In the genomic region with DNA sequence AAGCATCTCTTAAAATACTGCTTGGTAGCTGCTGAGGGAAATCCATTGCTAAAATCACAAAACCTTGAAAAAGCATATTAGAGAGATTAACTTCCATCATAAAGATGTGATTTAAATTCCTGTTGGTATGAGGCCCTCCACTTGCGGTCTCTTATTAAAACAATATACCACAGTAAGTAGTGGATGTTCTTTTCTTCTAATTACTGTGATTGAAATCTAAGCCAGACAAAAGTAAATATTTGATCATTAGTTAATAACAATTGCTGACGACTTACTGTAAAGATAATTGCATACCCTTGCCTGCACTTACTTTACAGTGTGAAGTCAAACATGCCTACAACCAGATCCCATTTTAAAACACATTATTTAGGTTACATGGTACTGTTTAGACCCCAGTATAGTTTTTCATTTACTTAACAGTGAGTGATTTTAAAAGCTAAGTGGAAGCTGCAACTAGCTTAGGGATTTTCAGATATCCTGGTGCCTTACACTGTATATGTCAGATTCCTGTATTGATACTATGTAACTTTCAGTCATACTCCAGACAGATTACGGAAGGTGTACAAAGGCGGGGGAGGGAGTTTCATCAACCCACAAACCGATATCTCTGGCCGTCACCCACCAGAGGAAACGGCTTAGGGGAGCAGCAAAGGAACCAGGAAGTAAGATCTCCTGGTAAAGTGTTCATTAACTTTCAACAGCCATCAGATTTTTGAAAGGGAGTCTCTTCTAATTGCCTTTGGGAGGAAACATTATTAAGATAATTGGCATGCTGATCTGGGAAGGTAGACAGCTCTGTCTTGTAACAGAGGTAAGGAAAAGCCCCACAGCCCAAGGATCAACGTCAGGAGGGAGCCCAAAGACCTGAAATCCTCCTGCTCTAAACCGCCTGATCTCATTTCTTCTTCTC, we compare ENCODE assay signal across 1 cellular context.
A peak's percentile ranks its signal among the peaks of the same experiment; 100 is the strongest.
TF ChIP-seq lines count a peak whose summit lies in the region.

No MANE protein-coding gene starts in this region.

TF ChIP-seq in HEK293, 187 proteins besides CTCF, POLR2A, EP300 and RAD21 (continued from another document and continues in another):
- TF ChIP-seq, protein P1, sequence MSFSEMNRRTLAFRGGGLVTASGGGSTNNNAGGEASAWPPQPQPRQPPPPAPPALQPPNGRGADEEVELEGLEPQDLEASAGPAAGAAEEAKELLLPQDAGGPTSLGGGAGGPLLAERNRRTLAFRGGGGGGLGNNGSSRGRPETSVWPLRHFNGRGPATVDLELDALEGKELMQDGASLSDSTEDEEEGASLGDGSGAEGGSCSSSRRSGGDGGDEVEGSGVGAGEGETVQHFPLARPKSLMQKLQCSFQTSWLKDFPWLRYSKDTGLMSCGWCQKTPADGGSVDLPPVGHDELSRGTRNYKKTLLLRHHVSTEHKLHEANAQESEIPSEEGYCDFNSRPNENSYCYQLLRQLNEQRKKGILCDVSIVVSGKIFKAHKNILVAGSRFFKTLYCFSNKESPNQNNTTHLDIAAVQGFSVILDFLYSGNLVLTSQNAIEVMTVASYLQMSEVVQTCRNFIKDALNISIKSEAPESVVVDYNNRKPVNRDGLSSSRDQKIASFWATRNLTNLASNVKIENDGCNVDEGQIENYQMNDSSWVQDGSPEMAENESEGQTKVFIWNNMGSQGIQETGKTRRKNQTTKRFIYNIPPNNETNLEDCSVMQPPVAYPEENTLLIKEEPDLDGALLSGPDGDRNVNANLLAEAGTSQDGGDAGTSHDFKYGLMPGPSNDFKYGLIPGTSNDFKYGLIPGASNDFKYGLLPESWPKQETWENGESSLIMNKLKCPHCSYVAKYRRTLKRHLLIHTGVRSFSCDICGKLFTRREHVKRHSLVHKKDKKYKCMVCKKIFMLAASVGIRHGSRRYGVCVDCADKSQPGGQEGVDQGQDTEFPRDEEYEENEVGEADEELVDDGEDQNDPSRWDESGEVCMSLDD (tag by site-specific recombination; IDR thresholded peaks at IDR 0.05): no peak
- TF ChIP-seq ZXDB (tag by site-specific recombination; IDR thresholded peaks at IDR 0.05) (peak; percentile 71), BCL11A (tag by site-specific recombination; IDR thresholded peaks at IDR 0.05; ENCODE audit: low read depth) (peak; percentile 83), ZNF394 (tag by site-specific recombination; IDR thresholded peaks at IDR 0.05; ENCODE audit: borderline replicate concordance) (no peak), ZNF791 (tag by site-specific recombination; IDR thresholded peaks at IDR 0.05) (no peak), ZNF19 (tag by site-specific recombination; IDR thresholded peaks at IDR 0.05; ENCODE audit: low read depth) (no peak), ZNF701 (tag by site-specific recombination; IDR thresholded peaks at IDR 0.05) (no peak), ZNF768 (tag by site-specific recombination; IDR thresholded peaks at IDR 0.05) (no peak), GFI1B (tag by site-specific recombination; IDR thresholded peaks at IDR 0.05) (peak; percentile 99), ZNF16 (tag by site-specific recombination; IDR thresholded peaks at IDR 0.05; ENCODE audit: low read depth) (no peak), ZNF10 (tag by site-specific recombination; IDR thresholded peaks at IDR 0.05) (peak; percentile 45; the same call in 1 of the 2 replicates), ZNF624 (tag by site-specific recombination; IDR thresholded peaks at IDR 0.05) (no peak), ZNF112 (tag by site-specific recombination; IDR thresholded peaks at IDR 0.05) (no peak), ZNF544 (tag by site-specific recombination; IDR thresholded peaks at IDR 0.05) (no peak), SP7 (tag by site-specific recombination; IDR thresholded peaks at IDR 0.05) (peak; percentile 75), KLF8 (tag by site-specific recombination; IDR thresholded peaks at IDR 0.05) (no peak), ZNF843 (tag by site-specific recombination; IDR thresholded peaks at IDR 0.05) (peak; percentile 53; the same call in 1 of the 2 replicates), ZNF335 (tag by site-specific recombination; conservative IDR thresholded peaks at IDR 0.05) (peak; percentile 65), ZNF423 (tag by site-specific recombination; IDR thresholded peaks at IDR 0.05) (no peak), ZNF473 (tag by site-specific recombination; IDR thresholded peaks at IDR 0.05) (no peak), ZNF707 (tag by site-specific recombination; IDR thresholded peaks at IDR 0.05) (no peak), ZNF660 (tag by site-specific recombination; IDR thresholded peaks at IDR 0.05) (no peak), OSR2 (tag by site-specific recombination; IDR thresholded peaks at IDR 0.05) (peak; percentile 91), ZNF24 (tag by site-specific recombination; IDR thresholded peaks at IDR 0.05) (0 out of 2 replicates have a peak, but pooled peaks have one; percentile 39), GLI2 (tag by site-specific recombination; IDR thresholded peaks at IDR 0.05; ENCODE audit: borderline replicate concordance, low read depth) (peak; percentile 84), ZNF366 (tag by site-specific recombination; conservative IDR thresholded peaks at IDR 0.05) (peak; percentile 82), ZEB2 (tag by site-specific recombination; IDR thresholded peaks at IDR 0.05) (0 out of 2 replicates have a peak, but pooled peaks have one; percentile 22), EGR2 (tag by site-specific recombination; IDR thresholded peaks at IDR 0.05; ENCODE audit: low read depth) (peak; percentile 69), IKZF3 (tag by site-specific recombination; IDR thresholded peaks at IDR 0.05) (peak; percentile 64), GLIS1 (tag by site-specific recombination; IDR thresholded peaks at IDR 0.05) (peak; percentile 51), ZNF140 (tag by site-specific recombination; IDR thresholded peaks at IDR 0.05) (no peak), YY2 (tag by site-specific recombination; IDR thresholded peaks at IDR 0.05) (no peak), ZNF133 (tag by site-specific recombination; IDR thresholded peaks at IDR 0.05) (no peak), ZNF121 (tag by site-specific recombination; IDR thresholded peaks at IDR 0.05) (no peak)
- TF ChIP-seq, protein P2, sequence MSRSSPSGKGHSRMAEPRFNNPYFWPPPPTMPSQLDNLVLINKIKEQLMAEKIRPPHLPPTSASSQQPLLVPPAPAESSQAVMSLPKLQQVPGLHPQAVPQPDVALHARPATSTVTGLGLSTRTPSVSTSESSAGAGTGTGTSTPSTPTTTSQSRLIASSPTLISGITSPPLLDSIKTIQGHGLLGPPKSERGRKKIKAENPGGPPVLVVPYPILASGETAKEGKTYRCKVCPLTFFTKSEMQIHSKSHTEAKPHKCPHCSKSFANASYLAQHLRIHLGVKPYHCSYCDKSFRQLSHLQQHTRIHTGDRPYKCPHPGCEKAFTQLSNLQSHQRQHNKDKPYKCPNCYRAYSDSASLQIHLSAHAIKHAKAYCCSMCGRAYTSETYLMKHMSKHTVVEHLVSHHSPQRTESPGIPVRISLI (tag by site-specific recombination; IDR thresholded peaks at IDR 0.05): peak; percentile 58; the same call in 1 of the 2 replicates
- TF ChIP-seq, protein P3, sequence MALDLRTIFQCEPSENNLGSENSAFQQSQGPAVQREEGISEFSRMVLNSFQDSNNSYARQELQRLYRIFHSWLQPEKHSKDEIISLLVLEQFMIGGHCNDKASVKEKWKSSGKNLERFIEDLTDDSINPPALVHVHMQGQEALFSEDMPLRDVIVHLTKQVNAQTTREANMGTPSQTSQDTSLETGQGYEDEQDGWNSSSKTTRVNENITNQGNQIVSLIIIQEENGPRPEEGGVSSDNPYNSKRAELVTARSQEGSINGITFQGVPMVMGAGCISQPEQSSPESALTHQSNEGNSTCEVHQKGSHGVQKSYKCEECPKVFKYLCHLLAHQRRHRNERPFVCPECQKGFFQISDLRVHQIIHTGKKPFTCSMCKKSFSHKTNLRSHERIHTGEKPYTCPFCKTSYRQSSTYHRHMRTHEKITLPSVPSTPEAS (tag by site-specific recombination; IDR thresholded peaks at IDR 0.05): no peak
- TF ChIP-seq, protein P4, sequence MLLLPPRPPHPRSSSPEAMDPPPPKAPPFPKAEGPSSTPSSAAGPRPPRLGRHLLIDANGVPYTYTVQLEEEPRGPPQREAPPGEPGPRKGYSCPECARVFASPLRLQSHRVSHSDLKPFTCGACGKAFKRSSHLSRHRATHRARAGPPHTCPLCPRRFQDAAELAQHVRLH (tag by site-specific recombination; IDR thresholded peaks at IDR 0.05): 0 out of 2 replicates have a peak, but pooled peaks have one; percentile 18
- TF ChIP-seq, protein P5, sequence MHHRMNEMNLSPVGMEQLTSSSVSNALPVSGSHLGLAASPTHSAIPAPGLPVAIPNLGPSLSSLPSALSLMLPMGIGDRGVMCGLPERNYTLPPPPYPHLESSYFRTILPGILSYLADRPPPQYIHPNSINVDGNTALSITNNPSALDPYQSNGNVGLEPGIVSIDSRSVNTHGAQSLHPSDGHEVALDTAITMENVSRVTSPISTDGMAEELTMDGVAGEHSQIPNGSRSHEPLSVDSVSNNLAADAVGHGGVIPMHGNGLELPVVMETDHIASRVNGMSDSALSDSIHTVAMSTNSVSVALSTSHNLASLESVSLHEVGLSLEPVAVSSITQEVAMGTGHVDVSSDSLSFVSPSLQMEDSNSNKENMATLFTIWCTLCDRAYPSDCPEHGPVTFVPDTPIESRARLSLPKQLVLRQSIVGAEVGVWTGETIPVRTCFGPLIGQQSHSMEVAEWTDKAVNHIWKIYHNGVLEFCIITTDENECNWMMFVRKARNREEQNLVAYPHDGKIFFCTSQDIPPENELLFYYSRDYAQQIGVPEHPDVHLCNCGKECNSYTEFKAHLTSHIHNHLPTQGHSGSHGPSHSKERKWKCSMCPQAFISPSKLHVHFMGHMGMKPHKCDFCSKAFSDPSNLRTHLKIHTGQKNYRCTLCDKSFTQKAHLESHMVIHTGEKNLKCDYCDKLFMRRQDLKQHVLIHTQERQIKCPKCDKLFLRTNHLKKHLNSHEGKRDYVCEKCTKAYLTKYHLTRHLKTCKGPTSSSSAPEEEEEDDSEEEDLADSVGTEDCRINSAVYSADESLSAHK (tag by site-specific recombination; IDR thresholded peaks at IDR 0.05): peak; percentile 12; the same call in 1 of the 2 replicates
- TF ChIP-seq, protein P6, sequence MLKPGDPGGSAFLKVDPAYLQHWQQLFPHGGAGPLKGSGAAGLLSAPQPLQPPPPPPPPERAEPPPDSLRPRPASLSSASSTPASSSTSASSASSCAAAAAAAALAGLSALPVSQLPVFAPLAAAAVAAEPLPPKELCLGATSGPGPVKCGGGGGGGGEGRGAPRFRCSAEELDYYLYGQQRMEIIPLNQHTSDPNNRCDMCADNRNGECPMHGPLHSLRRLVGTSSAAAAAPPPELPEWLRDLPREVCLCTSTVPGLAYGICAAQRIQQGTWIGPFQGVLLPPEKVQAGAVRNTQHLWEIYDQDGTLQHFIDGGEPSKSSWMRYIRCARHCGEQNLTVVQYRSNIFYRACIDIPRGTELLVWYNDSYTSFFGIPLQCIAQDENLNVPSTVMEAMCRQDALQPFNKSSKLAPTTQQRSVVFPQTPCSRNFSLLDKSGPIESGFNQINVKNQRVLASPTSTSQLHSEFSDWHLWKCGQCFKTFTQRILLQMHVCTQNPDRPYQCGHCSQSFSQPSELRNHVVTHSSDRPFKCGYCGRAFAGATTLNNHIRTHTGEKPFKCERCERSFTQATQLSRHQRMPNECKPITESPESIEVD (tag by site-specific recombination; IDR thresholded peaks at IDR 0.05): peak; percentile 95
- TF ChIP-seq, protein P7, sequence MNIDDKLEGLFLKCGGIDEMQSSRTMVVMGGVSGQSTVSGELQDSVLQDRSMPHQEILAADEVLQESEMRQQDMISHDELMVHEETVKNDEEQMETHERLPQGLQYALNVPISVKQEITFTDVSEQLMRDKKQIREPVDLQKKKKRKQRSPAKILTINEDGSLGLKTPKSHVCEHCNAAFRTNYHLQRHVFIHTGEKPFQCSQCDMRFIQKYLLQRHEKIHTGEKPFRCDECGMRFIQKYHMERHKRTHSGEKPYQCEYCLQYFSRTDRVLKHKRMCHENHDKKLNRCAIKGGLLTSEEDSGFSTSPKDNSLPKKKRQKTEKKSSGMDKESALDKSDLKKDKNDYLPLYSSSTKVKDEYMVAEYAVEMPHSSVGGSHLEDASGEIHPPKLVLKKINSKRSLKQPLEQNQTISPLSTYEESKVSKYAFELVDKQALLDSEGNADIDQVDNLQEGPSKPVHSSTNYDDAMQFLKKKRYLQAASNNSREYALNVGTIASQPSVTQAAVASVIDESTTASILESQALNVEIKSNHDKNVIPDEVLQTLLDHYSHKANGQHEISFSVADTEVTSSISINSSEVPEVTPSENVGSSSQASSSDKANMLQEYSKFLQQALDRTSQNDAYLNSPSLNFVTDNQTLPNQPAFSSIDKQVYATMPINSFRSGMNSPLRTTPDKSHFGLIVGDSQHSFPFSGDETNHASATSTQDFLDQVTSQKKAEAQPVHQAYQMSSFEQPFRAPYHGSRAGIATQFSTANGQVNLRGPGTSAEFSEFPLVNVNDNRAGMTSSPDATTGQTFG (tag by site-specific recombination; IDR thresholded peaks at IDR 0.05; ENCODE audit: borderline replicate concordance): no peak
- TF ChIP-seq, protein P8, sequence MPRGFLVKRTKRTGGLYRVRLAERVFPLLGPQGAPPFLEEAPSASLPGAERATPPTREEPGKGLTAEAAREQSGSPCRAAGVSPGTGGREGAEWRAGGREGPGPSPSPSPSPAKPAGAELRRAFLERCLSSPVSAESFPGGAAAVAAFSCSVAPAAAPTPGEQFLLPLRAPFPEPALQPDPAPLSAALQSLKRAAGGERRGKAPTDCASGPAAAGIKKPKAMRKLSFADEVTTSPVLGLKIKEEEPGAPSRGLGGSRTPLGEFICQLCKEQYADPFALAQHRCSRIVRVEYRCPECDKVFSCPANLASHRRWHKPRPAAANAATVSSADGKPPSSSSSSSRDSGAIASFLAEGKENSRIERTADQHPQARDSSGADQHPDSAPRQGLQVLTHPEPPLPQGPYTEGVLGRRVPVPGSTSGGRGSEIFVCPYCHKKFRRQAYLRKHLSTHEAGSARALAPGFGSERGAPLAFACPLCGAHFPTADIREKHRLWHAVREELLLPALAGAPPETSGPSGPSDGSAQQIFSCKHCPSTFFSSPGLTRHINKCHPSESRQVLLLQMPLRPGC (tag by site-specific recombination; IDR thresholded peaks at IDR 0.05): peak; percentile 73
- TF ChIP-seq, protein P9, sequence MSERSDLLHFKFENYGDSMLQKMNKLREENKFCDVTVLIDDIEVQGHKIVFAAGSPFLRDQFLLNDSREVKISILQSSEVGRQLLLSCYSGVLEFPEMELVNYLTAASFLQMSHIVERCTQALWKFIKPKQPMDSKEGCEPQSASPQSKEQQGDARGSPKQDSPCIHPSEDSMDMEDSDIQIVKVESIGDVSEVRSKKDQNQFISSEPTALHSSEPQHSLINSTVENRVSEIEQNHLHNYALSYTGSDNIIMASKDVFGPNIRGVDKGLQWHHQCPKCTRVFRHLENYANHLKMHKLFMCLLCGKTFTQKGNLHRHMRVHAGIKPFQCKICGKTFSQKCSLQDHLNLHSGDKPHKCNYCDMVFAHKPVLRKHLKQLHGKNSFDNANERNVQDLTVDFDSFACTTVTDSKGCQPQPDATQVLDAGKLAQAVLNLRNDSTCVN (tag by site-specific recombination; optimal IDR thresholded peaks at IDR 0.05): no peak
- TF ChIP-seq, protein P10, sequence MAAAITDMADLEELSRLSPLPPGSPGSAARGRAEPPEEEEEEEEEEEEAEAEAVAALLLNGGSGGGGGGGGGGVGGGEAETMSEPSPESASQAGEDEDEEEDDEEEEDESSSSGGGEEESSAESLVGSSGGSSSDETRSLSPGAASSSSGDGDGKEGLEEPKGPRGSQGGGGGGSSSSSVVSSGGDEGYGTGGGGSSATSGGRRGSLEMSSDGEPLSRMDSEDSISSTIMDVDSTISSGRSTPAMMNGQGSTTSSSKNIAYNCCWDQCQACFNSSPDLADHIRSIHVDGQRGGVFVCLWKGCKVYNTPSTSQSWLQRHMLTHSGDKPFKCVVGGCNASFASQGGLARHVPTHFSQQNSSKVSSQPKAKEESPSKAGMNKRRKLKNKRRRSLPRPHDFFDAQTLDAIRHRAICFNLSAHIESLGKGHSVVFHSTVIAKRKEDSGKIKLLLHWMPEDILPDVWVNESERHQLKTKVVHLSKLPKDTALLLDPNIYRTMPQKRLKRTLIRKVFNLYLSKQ (tag by site-specific recombination; IDR thresholded peaks at IDR 0.05; ENCODE audit: borderline replicate concordance): no peak
